Comparison of ENCODE assay signal across 26 cellular contexts in the genomic region with DNA sequence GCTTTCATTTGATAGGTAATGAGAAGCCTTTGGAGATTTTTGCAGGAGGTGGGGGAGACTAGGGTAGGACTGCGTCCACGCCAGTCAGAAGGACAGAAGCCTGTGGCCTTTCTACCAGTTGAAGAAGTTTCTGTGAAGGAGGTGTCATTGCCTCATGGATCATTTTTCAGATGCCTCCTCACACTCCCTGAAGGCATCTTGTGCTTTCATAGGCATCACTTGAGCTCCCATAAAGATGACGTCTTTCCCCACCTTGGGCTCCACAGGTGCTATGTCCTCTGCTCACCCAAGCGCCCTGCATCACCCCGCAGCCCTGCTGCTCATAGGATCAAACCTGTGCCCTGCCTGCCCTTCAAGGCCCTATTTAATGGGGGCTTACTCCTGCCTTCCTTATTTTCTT. TPM values are rescaled to one million over a fixed set of nuclear protein-coding genes. Genes with fewer than 3 reads are reported as not detected.
"Had no signal": no experiment of that assay in that cellular context is flagged by ENCODE, and none has a peak within 500 bp of the region (broad histone marks: within the 10 kb centered on the region; RNA-seq: fewer than 3 reads in every experiment).

No MANE protein-coding gene starts in this region.

- H3K36me3 Mint-ChIP-seq: activated naive CD4-positive, alpha-beta T cell treated with anti-CD3 and anti-CD28 coated beads, Interleukin-2, amount 10 ng/mL, durations not matched to agents 7 days and 5 days; activated naive CD8-positive, alpha-beta T cell treated with anti-CD3 and anti-CD28 coated beads, Interleukin-2, amount 10 ng/mL, durations not matched to agents 7 days and 5 days; brain; memory B cell; natural killer cell; WTC11 had no signal

- H3K27me3 ChIP-seq: ascending aorta had no signal

- H3K9me3 Mint-ChIP-seq: activated CD4-positive, alpha-beta memory T cell treated with anti-CD3 and anti-CD28 coated beads, Interleukin-2, amount 10 ng/mL, durations not matched to agents 7 days and 5 days; activated CD4-positive, alpha-beta T cell treated with anti-CD3 and anti-CD28 coated beads, Interleukin-2, amount 10 ng/mL, durations not matched to agents 7 days and 5 days; activated naive CD4-positive, alpha-beta T cell treated with anti-CD3 and anti-CD28 coated beads, Interleukin-2, amount 10 ng/mL, durations not matched to agents 7 days and 5 days; activated naive CD8-positive, alpha-beta T cell treated with anti-CD3 and anti-CD28 coated beads, Interleukin-2, amount 10 ng/mL, durations not matched to agents 7 days and 5 days; activated T-cell treated with anti-CD3 and anti-CD28 coated beads, Interleukin-2, amount 50 U/mL, for 24 hours; memory B cell; natural killer cell; T-helper 1 cell treated with Interleukin-12 subunit alpha and Interleukin-12 subunit beta and Interleukin-4 antibody, amounts not matched to agents 30 μg/mL and 1 μg/mL, for 36 hours; WTC11 had no signal

- H3K9me3 ChIP-seq: ascending aorta, colonic mucosa, tibial nerve had no signal

- H3K27ac ChIP-seq: ascending aorta, cardiac muscle cell, colonic mucosa, tibial nerve had no signal

- H3K27ac Mint-ChIP-seq: activated CD4-positive, alpha-beta memory T cell treated with anti-CD3 and anti-CD28 coated beads, Interleukin-2, amount 10 ng/mL, durations not matched to agents 7 days and 5 days; activated CD4-positive, alpha-beta T cell treated with anti-CD3 and anti-CD28 coated beads, Interleukin-2, amount 10 ng/mL, durations not matched to agents 7 days and 5 days; activated naive CD4-positive, alpha-beta T cell treated with anti-CD3 and anti-CD28 coated beads, Interleukin-2, amount 10 ng/mL, durations not matched to agents 7 days and 5 days; activated naive CD8-positive, alpha-beta T cell treated with anti-CD3 and anti-CD28 coated beads, Interleukin-2, amount 10 ng/mL, durations not matched to agents 7 days and 5 days; activated T-cell treated with anti-CD3 and anti-CD28 coated beads, Interleukin-2, amount 50 U/mL, for 24 hours; brain; memory B cell; natural killer cell; T-helper 1 cell treated with Interleukin-12 subunit alpha and Interleukin-12 subunit beta and Interleukin-4 antibody, amounts not matched to agents 30 μg/mL and 1 μg/mL, for 36 hours; WTC11 had no signal

- H3K36me3 ChIP-seq: ascending aorta, cardiac muscle cell, colonic mucosa, tibial nerve had no signal

- H3K4me3 ChIP-seq: ascending aorta, cardiac muscle cell, colonic mucosa, tibial nerve had no signal

- H3K4me1 ChIP-seq: ascending aorta, colonic mucosa, tibial nerve had no signal

- H3K4me3 Mint-ChIP-seq: activated CD4-positive, alpha-beta memory T cell treated with anti-CD3 and anti-CD28 coated beads, Interleukin-2, amount 10 ng/mL, durations not matched to agents 7 days and 5 days; activated CD4-positive, alpha-beta T cell treated with anti-CD3 and anti-CD28 coated beads, Interleukin-2, amount 10 ng/mL, durations not matched to agents 7 days and 5 days; activated naive CD4-positive, alpha-beta T cell treated with anti-CD3 and anti-CD28 coated beads, Interleukin-2, amount 10 ng/mL, durations not matched to agents 7 days and 5 days; activated naive CD8-positive, alpha-beta T cell treated with anti-CD3 and anti-CD28 coated beads, Interleukin-2, amount 10 ng/mL, durations not matched to agents 7 days and 5 days; activated T-cell treated with anti-CD3 and anti-CD28 coated beads, Interleukin-2, amount 50 U/mL, for 24 hours; brain; memory B cell; natural killer cell; T-helper 1 cell treated with Interleukin-12 subunit alpha and Interleukin-12 subunit beta and Interleukin-4 antibody, amounts not matched to agents 30 μg/mL and 1 μg/mL, for 36 hours; WTC11 had no signal

- DNase-seq: activated CD4-positive, alpha-beta memory T cell treated with anti-CD3 and anti-CD28 coated beads, Interleukin-2, amount 10 ng/mL, durations not matched to agents 7 days and 5 days; activated CD4-positive, alpha-beta T cell treated with anti-CD3 and anti-CD28 coated beads for 1 hour; activated CD4-positive, alpha-beta T cell treated with anti-CD3 and anti-CD28 coated beads, Interleukin-2, amount 10 ng/mL, durations not matched to agents 7 days and 5 days; activated gamma-delta T cell; activated naive CD4-positive, alpha-beta T cell treated with anti-CD3 and anti-CD28 coated beads, Interleukin-2, amount 10 ng/mL, durations not matched to agents 7 days and 5 days; activated naive CD8-positive, alpha-beta T cell treated with anti-CD3 and anti-CD28 coated beads, Interleukin-2, amount 10 ng/mL, durations not matched to agents 7 days and 5 days; activated T-cell treated with anti-CD3 and anti-CD28 coated beads, Interleukin-2, amount 50 U/mL, for 24 hours; cerebellar nuclear complex; colonic mucosa; effector memory CD4-positive, alpha-beta T cell; erythroblast; head of caudate nucleus; hippocampal formation; natural killer cell; right cardiac atrium; stimulated activated CD4-positive, alpha-beta T cell treated with anti-CD3 and anti-CD28 coated beads, Interleukin-15, amount 100 ng/mL, for 24 hours; stimulated activated CD4-positive, alpha-beta T cell treated with anti-CD3 and anti-CD28 coated beads, Interleukin-2, amount 100 ng/mL, for 24 hours; stimulated activated naive CD4-positive, alpha-beta T cell; SW 1271 had no signal

- H3K4me1 Mint-ChIP-seq: activated CD4-positive, alpha-beta memory T cell treated with anti-CD3 and anti-CD28 coated beads, Interleukin-2, amount 10 ng/mL, durations not matched to agents 7 days and 5 days; activated CD4-positive, alpha-beta T cell treated with anti-CD3 and anti-CD28 coated beads, Interleukin-2, amount 10 ng/mL, durations not matched to agents 7 days and 5 days; activated naive CD4-positive, alpha-beta T cell treated with anti-CD3 and anti-CD28 coated beads, Interleukin-2, amount 10 ng/mL, durations not matched to agents 7 days and 5 days; activated naive CD8-positive, alpha-beta T cell treated with anti-CD3 and anti-CD28 coated beads, Interleukin-2, amount 10 ng/mL, durations not matched to agents 7 days and 5 days; memory B cell; natural killer cell had no signal

- ATAC-seq: natural killer cell, right cardiac atrium, WTC11 had no signal

RNA-seq across cellular contexts. Expression of a gene that starts 7.5 kb away (rescaled TPM):
- total RNA-seq: natural killer cell had no signal
